In genomic region chr2:98775146-98775988, GRCh38 we compare ENCODE assay signal across 16 cellular contexts. TPM values are rescaled to one million over a fixed set of nuclear protein-coding genes. Genes with fewer than 3 reads are reported as not detected.
DNase-seq lines count a peak whose midpoint lies in the region; ATAC-seq and TF ChIP-seq lines count a peak whose summit lies in the region.
"Had no signal": no experiment of that assay in that cellular context is flagged by ENCODE, and none has a peak within 500 bp of the region (broad histone marks: within the 10 kb centered on the region; RNA-seq: fewer than 3 reads in every experiment).

No MANE protein-coding gene starts in this region.

- no peaks in the 10 kb centered on the region for H3K9me3 ChIP-seq in CD8-positive, alpha-beta T cell (ENCODE audit: low read length)
- H3K9me3 ChIP-seq in body of pancreas = no peaks in the 10 kb centered on the region
- H3K9me3 ChIP-seq: colonic mucosa, SJCRH30 had no signal

- CTCF ChIA-PET in CD8-positive, alpha-beta T cell (lab: Charles Lee) = no interaction called here

- WGBS in body of pancreas, 2 donors = 62 to 68% methylated on average over 14 to 21 of the region's 21 CpGs

- POLR2A ChIA-PET in CD8-positive, alpha-beta T cell (lab: Charles Lee) = interaction anchor here (0.6 to 0.8 kb wide), 2 partner anchors 47 to 855 kb away, joined by 3 read pairs; no protein-coding TSS in a partner anchor

- no peaks in the 10 kb centered on the region for H3K27me3 Mint-ChIP-seq in CD8-positive, alpha-beta T cell (ENCODE audit: low read depth)
- H3K27me3 Mint-ChIP-seq in T-helper 2 cell treated with Interferon-gamma antibody and Interleukin-4, amounts not matched to agents 5 μg/mL and 100 μg/mL, for 36 hours (ENCODE audit: low read depth) = no peaks in the 10 kb centered on the region
- no peaks in the 10 kb centered on the region for H3K27me3 Mint-ChIP-seq in stimulated activated naive CD8-positive, alpha-beta T cell treated with anti-CD3 and anti-CD28 coated beads, Interleukin-15, amount 100 ng/mL, for 72 hours

- no peak for ATAC-seq in CD8-positive, alpha-beta T cell
- ATAC-seq in body of pancreas = peak; percentile 65
- no peak for ATAC-seq in stimulated activated naive CD8-positive, alpha-beta T cell treated with anti-CD3 and anti-CD28 coated beads, Interleukin-15, amount 100 ng/mL, for 72 hours
- ATAC-seq: left colon had no signal

- H3K27ac Mint-ChIP-seq in CD8-positive, alpha-beta T cell = peak overlapping the region; percentile 98
- no peak overlapping the region for H3K27ac Mint-ChIP-seq in T-helper 2 cell treated with Interferon-gamma antibody and Interleukin-4, amounts not matched to agents 5 μg/mL and 100 μg/mL, for 36 hours
- H3K27ac Mint-ChIP-seq in stimulated activated naive CD8-positive, alpha-beta T cell treated with anti-CD3 and anti-CD28 coated beads, Interleukin-15, amount 100 ng/mL, for 72 hours = no peak overlapping the region
- H3K27ac Mint-ChIP-seq: B cell had no signal

- peaks cover 3% of the 10 kb centered on the region for H3K36me3 Mint-ChIP-seq in CD8-positive, alpha-beta T cell
- peaks cover 2% of the 10 kb centered on the region for H3K36me3 Mint-ChIP-seq in T-helper 2 cell treated with Interferon-gamma antibody and Interleukin-4, amounts not matched to agents 5 μg/mL and 100 μg/mL, for 36 hours (ENCODE audit: low read depth)

- TF ChIP-seq POLR2A in body of pancreas (IDR thresholded peaks at IDR 0.05) = no peak

- H3K4me1 Mint-ChIP-seq in CD8-positive, alpha-beta T cell (ENCODE audit: low read depth) = peaks cover 48% of the 10 kb centered on the region
- peaks cover 30% of the 10 kb centered on the region for H3K4me1 Mint-ChIP-seq in T-helper 2 cell treated with Interferon-gamma antibody and Interleukin-4, amounts not matched to agents 5 μg/mL and 100 μg/mL, for 36 hours (ENCODE audit: low read depth)
- H3K4me1 Mint-ChIP-seq in stimulated activated naive CD8-positive, alpha-beta T cell treated with anti-CD3 and anti-CD28 coated beads, Interleukin-15, amount 100 ng/mL, for 72 hours = peaks cover 48% of the 10 kb centered on the region

- intact Hi-C loops in CD8-positive, alpha-beta T cell (cut with DNase I, micrococcal nuclease) = no loop called here
- intact Hi-C loops in body of pancreas (cut with DNase I) = no loop called here

- H3K27me3 ChIP-seq in CD8-positive, alpha-beta T cell (ENCODE audit: insufficient read depth, low read length) = no peaks in the 10 kb centered on the region
- H3K27me3 ChIP-seq in body of pancreas = no peaks in the 10 kb centered on the region
- H3K27me3 ChIP-seq: colonic mucosa, SJCRH30 had no signal

- no peak for TF ChIP-seq CTCF in CD8-positive, alpha-beta T cell (IDR thresholded peaks at IDR 0.05)
- TF ChIP-seq CTCF in body of pancreas (IDR thresholded peaks at IDR 0.05) = no peak

- no peaks in the 10 kb centered on the region for H3K9me3 Mint-ChIP-seq in CD8-positive, alpha-beta T cell
- no peaks in the 10 kb centered on the region for H3K9me3 Mint-ChIP-seq in T-helper 2 cell treated with Interferon-gamma antibody and Interleukin-4, amounts not matched to agents 5 μg/mL and 100 μg/mL, for 36 hours
- H3K9me3 Mint-ChIP-seq in stimulated activated naive CD8-positive, alpha-beta T cell treated with anti-CD3 and anti-CD28 coated beads, Interleukin-15, amount 100 ng/mL, for 72 hours = no peaks in the 10 kb centered on the region

- no peak for DNase-seq in CD8-positive, alpha-beta T cell
- DNase-seq in NCI-H1105 treated with DMSO at 0.1 percent for 48 hours (lab: John Stamatoyannopoulos, UW) (peak; percentile 73), body of pancreas (peak in 3 of 4 donors; percentile 50 to 89 (median 53)), lung microvascular endothelial cell (ENCODE audit: low read depth in 2 of 2) (peak; percentile 68 to 80), Kasumi-1 (lab: John Stamatoyannopoulos, UW) (no peak)
- DNase-seq in activated CD4-positive, alpha-beta T cell treated with anti-CD3 and anti-CD28 coated beads for 4 hours = no peak
- no peak for DNase-seq in T-helper 2 cell treated with Interferon-gamma antibody and Interleukin-4, amounts not matched to agents 5 μg/mL and 100 μg/mL, for 36 hours (ENCODE audit: low spot score)
- no peak for DNase-seq in stimulated activated naive CD8-positive, alpha-beta T cell treated with anti-CD3 and anti-CD28 coated beads, Interleukin-15, amount 100 ng/mL, for 72 hours
- DNase-seq: activated effector memory CD4-positive, alpha-beta T cell treated with Interleukin-2 at 50 U/mL for 16 hours; colonic mucosa; foreskin melanocyte; left colon; NCI-H226; SJCRH30 had no signal

- H3K36me3 ChIP-seq in CD8-positive, alpha-beta T cell (ENCODE audit: insufficient read depth, low read length) = no peaks in the 10 kb centered on the region
- no peaks in the 10 kb centered on the region for H3K36me3 ChIP-seq in body of pancreas (replicated peaks in 1 of 2; ENCODE audit: insufficient read depth in 1 of 2, low read depth in 2 of 2)
- H3K36me3 ChIP-seq: colonic mucosa, SJCRH30 had no signal

- H3K27ac ChIP-seq in CD8-positive, alpha-beta T cell (ENCODE audit: low read depth, low read length) = no peak overlapping the region
- H3K27ac ChIP-seq in body of pancreas = peak overlapping the region; percentile 37 to 85 (median 74)
- H3K27ac ChIP-seq: colonic mucosa, SJCRH30 had no signal

- H3K4me3 Mint-ChIP-seq in CD8-positive, alpha-beta T cell = no peak overlapping the region
- H3K4me3 Mint-ChIP-seq in T-helper 2 cell treated with Interferon-gamma antibody and Interleukin-4, amounts not matched to agents 5 μg/mL and 100 μg/mL, for 36 hours = no peak overlapping the region
- H3K4me3 Mint-ChIP-seq in stimulated activated naive CD8-positive, alpha-beta T cell treated with anti-CD3 and anti-CD28 coated beads, Interleukin-15, amount 100 ng/mL, for 72 hours = no peak overlapping the region
- H3K4me3 Mint-ChIP-seq: B cell had no signal

- H3K4me1 ChIP-seq in CD8-positive, alpha-beta T cell (ENCODE audit: insufficient read depth, low read length) = peaks cover 39% of the 10 kb centered on the region
- H3K4me1 ChIP-seq in body of pancreas = peaks cover 7% of the 10 kb centered on the region
- H3K4me1 ChIP-seq: colonic mucosa, SJCRH30 had no signal

- H3K4me3 ChIP-seq in CD8-positive, alpha-beta T cell (ENCODE audit: low read depth, low read length) = no peak overlapping the region
- H3K4me3 ChIP-seq in body of pancreas = no peak overlapping the region
- H3K4me3 ChIP-seq: colonic mucosa, SJCRH30, smooth muscle cell had no signal

RNA-seq across cellular contexts. Expression of gene MGAT4A, which starts 44.4 kb away (rescaled TPM):
- total RNA-seq in CD8-positive, alpha-beta T cell = 100 to 1,000 TPM; 226 to 229 TPM
- 10 to 100 TPM; 40.5 to 72.4 TPM for total RNA-seq in body of pancreas
- total RNA-seq in lung microvascular endothelial cell = 3.8 and 10.9 TPM in 2 replicates

Comparison
In these comparisons a context has a peak if more than half of its experiments do, and no peak if none do; other contexts are left out.
1. DNase-seq: peak in NCI-H1105 treated with DMSO at 0.1 percent for 48 hours (single experiment), body of pancreas (3 of 4) and lung microvascular endothelial cell (2 of 2); none in CD8-positive, alpha-beta T cell (0 of 7), Kasumi-1 (0 of 2), activated CD4-positive, alpha-beta T cell treated with anti-CD3 and anti-CD28 coated beads for 4 hours (0 of 2), T-helper 2 cell treated with Interferon-gamma antibody and Interleukin-4, amounts not matched to agents 5 μg/mL and 100 μg/mL, for 36 hours (single experiment) and stimulated activated naive CD8-positive, alpha-beta T cell treated with anti-CD3 and anti-CD28 coated beads, Interleukin-15, amount 100 ng/mL, for 72 hours (0 of 2).